8 cellular contexts compared by ENCODE assay signal in the genomic region with DNA sequence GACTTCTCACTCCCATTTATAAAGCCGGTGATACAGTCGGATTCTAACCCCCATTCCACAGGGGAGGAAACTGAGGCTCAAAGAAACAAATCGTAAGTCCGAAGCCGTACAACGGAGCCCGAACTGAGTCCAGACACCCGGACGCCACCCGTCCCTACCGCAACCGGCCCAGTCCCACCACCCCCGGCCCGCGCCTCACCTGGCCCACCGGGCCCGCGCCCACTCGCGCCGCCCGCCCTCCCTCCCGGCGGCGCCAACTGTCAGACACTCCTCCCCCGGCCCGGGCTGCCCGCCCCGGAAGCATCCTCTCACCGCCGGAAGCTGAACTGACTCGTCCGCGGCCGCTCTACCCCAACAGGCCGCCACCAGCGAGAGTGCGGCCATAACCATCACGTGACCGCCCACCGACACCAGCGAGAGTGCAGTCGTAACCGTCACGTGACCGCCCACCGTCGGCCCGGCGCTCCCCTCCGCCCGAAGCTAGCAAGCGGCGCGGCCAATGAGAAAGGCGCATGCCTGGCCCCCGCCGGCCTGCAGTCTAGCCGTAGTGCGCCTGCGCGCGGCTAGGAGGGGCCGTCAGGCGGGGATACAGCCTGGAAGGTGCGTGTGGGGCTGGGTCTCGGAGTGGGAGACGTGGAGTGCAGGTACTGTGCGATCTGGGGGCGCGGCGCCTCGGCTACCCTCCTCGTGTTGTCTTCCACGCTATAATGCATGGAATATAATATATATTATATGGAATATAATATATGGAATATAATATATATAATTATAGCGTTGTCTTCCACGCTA. TPM values are rescaled to one million over a fixed set of nuclear protein-coding genes. Genes with fewer than 3 reads are reported as not detected.
DNase-seq lines count a peak whose midpoint lies in the region; ATAC-seq and TF ChIP-seq lines count a peak whose summit lies in the region.

A gene with protein sequence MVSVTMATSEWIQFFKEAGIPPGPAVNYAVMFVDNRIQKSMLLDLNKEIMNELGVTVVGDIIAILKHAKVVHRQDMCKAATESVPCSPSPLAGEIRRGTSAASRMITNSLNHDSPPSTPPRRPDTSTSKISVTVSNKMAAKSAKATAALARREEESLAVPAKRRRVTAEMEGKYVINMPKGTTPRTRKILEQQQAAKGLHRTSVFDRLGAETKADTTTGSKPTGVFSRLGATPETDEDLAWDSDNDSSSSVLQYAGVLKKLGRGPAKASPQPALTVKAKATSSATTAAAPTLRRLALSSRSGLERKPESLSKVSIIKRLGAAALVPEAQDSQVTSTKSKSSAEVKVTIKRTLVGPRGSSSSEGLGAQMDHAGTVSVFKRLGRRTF (minus strand): TSS at position 273 of the 789 bp plus-strand sequence. CDS start 6,540 bp downstream, outside the sequence.
A gene with protein sequence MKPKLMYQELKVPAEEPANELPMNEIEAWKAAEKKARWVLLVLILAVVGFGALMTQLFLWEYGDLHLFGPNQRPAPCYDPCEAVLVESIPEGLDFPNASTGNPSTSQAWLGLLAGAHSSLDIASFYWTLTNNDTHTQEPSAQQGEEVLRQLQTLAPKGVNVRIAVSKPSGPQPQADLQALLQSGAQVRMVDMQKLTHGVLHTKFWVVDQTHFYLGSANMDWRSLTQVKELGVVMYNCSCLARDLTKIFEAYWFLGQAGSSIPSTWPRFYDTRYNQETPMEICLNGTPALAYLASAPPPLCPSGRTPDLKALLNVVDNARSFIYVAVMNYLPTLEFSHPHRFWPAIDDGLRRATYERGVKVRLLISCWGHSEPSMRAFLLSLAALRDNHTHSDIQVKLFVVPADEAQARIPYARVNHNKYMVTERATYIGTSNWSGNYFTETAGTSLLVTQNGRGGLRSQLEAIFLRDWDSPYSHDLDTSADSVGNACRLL (plus strand): TSS at position 571 of the 789 bp plus-strand sequence. CDS start 17,789 bp downstream, outside the sequence.

- peaks cover 3% of the 10 kb centered on the region for H3K36me3 ChIP-seq in GM06990 (ENCODE audit: control insufficient read depth, insufficient read depth, low read length)

- H3K9me3 Mint-ChIP-seq in activated naive CD4-positive, alpha-beta T cell treated with anti-CD3 and anti-CD28 coated beads, Interleukin-2, amount 50 U/mL, for 24 hours: no peaks in the 10 kb centered on the region

- ATAC-seq in HG02588 (IDR thresholded peaks at IDR 0.05; ENCODE audit: unreplicated experiment) (peak; percentile 93), SK-N-SH treated with all-trans-retinoic acid at 6 μM for 48 hours (peak; percentile 99)

- H3K27ac ChIP-seq in temporal lobe (ENCODE audit: low read depth, low read length): peak within 1 kb of the TSS; percentile 59

- peaks cover 2% of the 10 kb centered on the region for H3K36me3 Mint-ChIP-seq in activated naive CD4-positive, alpha-beta T cell treated with anti-CD3 and anti-CD28 coated beads, Interleukin-2, amount 50 U/mL, for 24 hours

- peak within 1 kb of the TSS; percentile 88 for H3K27ac Mint-ChIP-seq in activated naive CD4-positive, alpha-beta T cell treated with anti-CD3 and anti-CD28 coated beads, Interleukin-2, amount 50 U/mL, for 24 hours

- no peak for TF ChIP-seq CTCF in GM06990 (IDR thresholded peaks at IDR 0.05; ENCODE audit: insufficient read depth, low read length, poor library complexity, severe bottlenecking)

- DNase-seq in GM06990 (ENCODE audit: extremely low read depth, insufficient read length): peak; percentile 100
- DNase-seq in NCI-H1092 (lab: John Stamatoyannopoulos, UW): peak; percentile 95
- peak; percentile 99 for DNase-seq in globus pallidus (ENCODE audit: low spot score)
- DNase-seq in occipital lobe (lab: John Stamatoyannopoulos, UW): peak; percentile 99

- peak within 1 kb of the TSS; percentile 91 for H3K4me3 ChIP-seq in GM06990 (replicated peaks; ENCODE audit: low read depth, low read length)

- no peaks in the 10 kb centered on the region for H3K27me3 ChIP-seq in GM06990 (replicated peaks; ENCODE audit: control insufficient read depth, insufficient read depth, low read length)

- H3K27me3 Mint-ChIP-seq in activated naive CD4-positive, alpha-beta T cell treated with anti-CD3 and anti-CD28 coated beads, Interleukin-2, amount 50 U/mL, for 24 hours: no peaks in the 10 kb centered on the region

- peak within 1 kb of the TSS; percentile 92 for H3K4me3 Mint-ChIP-seq in activated naive CD4-positive, alpha-beta T cell treated with anti-CD3 and anti-CD28 coated beads, Interleukin-2, amount 50 U/mL, for 24 hours

- peaks cover 41% of the 10 kb centered on the region for H3K4me1 Mint-ChIP-seq in activated naive CD4-positive, alpha-beta T cell treated with anti-CD3 and anti-CD28 coated beads, Interleukin-2, amount 50 U/mL, for 24 hours

TF ChIP-seq in SK-N-SH treated with all-trans-retinoic acid at 6 μM for 48 hours, 23 proteins besides CTCF, POLR2A, EP300 and RAD21:
- TF ChIP-seq ZFP3 (CRISPR knock-in tag; IDR thresholded peaks at IDR 0.05) (peak; percentile 66; the same call in 1 of the 2 replicates), ZC3H10 (CRISPR knock-in tag; IDR thresholded peaks at IDR 0.05) (no peak), ZNF8 (CRISPR knock-in tag; IDR thresholded peaks at IDR 0.05) (no peak), ZNF565 (CRISPR knock-in tag; conservative IDR thresholded peaks at IDR 0.05; ENCODE audit: low read depth) (no peak), RARB (CRISPR knock-in tag; IDR thresholded peaks at IDR 0.05) (no peak), ISL1 (CRISPR knock-in tag; IDR thresholded peaks at IDR 0.05) (no peak), OSR1 (CRISPR knock-in tag; IDR thresholded peaks at IDR 0.05) (no peak)
- TF ChIP-seq, protein P1, sequence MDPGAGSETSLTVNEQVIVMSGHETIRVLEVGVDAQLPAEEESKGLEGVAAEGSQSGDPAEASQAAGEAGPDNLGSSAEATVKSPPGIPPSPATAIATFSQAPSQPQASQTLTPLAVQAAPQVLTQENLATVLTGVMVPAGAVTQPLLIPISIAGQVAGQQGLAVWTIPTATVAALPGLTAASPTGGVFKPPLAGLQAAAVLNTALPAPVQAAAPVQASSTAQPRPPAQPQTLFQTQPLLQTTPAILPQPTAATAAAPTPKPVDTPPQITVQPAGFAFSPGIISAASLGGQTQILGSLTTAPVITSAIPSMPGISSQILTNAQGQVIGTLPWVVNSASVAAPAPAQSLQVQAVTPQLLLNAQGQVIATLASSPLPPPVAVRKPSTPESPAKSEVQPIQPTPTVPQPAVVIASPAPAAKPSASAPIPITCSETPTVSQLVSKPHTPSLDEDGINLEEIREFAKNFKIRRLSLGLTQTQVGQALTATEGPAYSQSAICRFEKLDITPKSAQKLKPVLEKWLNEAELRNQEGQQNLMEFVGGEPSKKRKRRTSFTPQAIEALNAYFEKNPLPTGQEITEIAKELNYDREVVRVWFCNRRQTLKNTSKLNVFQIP (CRISPR knock-in tag; IDR thresholded peaks at IDR 0.05; ENCODE audit: borderline replicate concordance, low read depth): no peak
- TF ChIP-seq, protein P2, sequence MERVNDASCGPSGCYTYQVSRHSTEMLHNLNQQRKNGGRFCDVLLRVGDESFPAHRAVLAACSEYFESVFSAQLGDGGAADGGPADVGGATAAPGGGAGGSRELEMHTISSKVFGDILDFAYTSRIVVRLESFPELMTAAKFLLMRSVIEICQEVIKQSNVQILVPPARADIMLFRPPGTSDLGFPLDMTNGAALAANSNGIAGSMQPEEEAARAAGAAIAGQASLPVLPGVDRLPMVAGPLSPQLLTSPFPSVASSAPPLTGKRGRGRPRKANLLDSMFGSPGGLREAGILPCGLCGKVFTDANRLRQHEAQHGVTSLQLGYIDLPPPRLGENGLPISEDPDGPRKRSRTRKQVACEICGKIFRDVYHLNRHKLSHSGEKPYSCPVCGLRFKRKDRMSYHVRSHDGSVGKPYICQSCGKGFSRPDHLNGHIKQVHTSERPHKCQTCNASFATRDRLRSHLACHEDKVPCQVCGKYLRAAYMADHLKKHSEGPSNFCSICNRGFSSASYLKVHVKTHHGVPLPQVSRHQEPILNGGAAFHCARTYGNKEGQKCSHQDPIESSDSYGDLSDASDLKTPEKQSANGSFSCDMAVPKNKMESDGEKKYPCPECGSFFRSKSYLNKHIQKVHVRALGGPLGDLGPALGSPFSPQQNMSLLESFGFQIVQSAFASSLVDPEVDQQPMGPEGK (CRISPR knock-in tag; IDR thresholded peaks at IDR 0.05; ENCODE audit: borderline replicate concordance): no peak
- TF ChIP-seq, protein P3, sequence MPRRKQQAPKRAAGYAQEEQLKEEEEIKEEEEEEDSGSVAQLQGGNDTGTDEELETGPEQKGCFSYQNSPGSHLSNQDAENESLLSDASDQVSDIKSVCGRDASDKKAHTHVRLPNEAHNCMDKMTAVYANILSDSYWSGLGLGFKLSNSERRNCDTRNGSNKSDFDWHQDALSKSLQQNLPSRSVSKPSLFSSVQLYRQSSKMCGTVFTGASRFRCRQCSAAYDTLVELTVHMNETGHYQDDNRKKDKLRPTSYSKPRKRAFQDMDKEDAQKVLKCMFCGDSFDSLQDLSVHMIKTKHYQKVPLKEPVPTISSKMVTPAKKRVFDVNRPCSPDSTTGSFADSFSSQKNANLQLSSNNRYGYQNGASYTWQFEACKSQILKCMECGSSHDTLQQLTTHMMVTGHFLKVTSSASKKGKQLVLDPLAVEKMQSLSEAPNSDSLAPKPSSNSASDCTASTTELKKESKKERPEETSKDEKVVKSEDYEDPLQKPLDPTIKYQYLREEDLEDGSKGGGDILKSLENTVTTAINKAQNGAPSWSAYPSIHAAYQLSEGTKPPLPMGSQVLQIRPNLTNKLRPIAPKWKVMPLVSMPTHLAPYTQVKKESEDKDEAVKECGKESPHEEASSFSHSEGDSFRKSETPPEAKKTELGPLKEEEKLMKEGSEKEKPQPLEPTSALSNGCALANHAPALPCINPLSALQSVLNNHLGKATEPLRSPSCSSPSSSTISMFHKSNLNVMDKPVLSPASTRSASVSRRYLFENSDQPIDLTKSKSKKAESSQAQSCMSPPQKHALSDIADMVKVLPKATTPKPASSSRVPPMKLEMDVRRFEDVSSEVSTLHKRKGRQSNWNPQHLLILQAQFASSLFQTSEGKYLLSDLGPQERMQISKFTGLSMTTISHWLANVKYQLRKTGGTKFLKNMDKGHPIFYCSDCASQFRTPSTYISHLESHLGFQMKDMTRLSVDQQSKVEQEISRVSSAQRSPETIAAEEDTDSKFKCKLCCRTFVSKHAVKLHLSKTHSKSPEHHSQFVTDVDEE (CRISPR knock-in tag; IDR thresholded peaks at IDR 0.05): 0 out of 2 replicates have a peak, but pooled peaks have one; percentile 12

RNA-seq across cellular contexts. Expression of the first gene that starts in this region (rescaled TPM):
- 15.0 TPM for total RNA-seq in occipital lobe
- total RNA-seq in temporal lobe: 7.1 TPM

RNA-seq across cellular contexts. Expression of the second gene that starts in this region (rescaled TPM):
- total RNA-seq in occipital lobe: 108 TPM
- total RNA-seq in temporal lobe: 106 TPM

Comparison
In these comparisons a context has a peak if more than half of its experiments do, and no peak if none do; other contexts are left out.
1. Peak in every context shown above with its lines: DNase-seq, ATAC-seq, H3K4me3 ChIP-seq and H3K27ac ChIP-seq.